In genomic region chrX:65821721-65822496, GRCh38 we compare ENCODE assay signal across 8 cellular contexts.
A peak's percentile ranks its signal among the peaks of the same experiment; 100 is the strongest.
DNase-seq lines count a peak whose midpoint lies in the region; ATAC-seq and TF ChIP-seq lines count a peak whose summit lies in the region.

No MANE protein-coding gene starts in this region.

- H3K9me3 Mint-ChIP-seq in activated CD4-positive, alpha-beta memory T cell treated with anti-CD3 and anti-CD28 coated beads, Interleukin-2, amount 10 ng/mL, durations not matched to agents 7 days and 5 days, result peaks cover 8% of the 10 kb centered on the region

- intact Hi-C loops in esophagus squamous epithelium (cut with DNase I), result no loop called here

- H3K4me3 ChIP-seq in GM06990 (replicated peaks; ENCODE audit: low read depth, low read length) (no peak overlapping the region; the same call in 1 of the 2 replicates), esophagus squamous epithelium (peak overlapping the region; percentile 32 to 61 (median 41))

- CTCF ChIA-PET in activated CD4-positive, alpha-beta memory T cell treated with anti-CD3 and anti-CD28 coated beads, Interleukin-2, amount 10 ng/mL, durations not matched to agents 7 days and 5 days (lab: Charles Lee), result no interaction called here

- H3K27me3 Mint-ChIP-seq in activated CD4-positive, alpha-beta memory T cell treated with anti-CD3 and anti-CD28 coated beads, Interleukin-2, amount 10 ng/mL, durations not matched to agents 7 days and 5 days, result no peaks in the 10 kb centered on the region

- H3K4me1 Mint-ChIP-seq in activated CD4-positive, alpha-beta memory T cell treated with anti-CD3 and anti-CD28 coated beads, Interleukin-2, amount 10 ng/mL, durations not matched to agents 7 days and 5 days, result peaks cover 12% of the 10 kb centered on the region

- H3K4me3 Mint-ChIP-seq in activated CD4-positive, alpha-beta memory T cell treated with anti-CD3 and anti-CD28 coated beads, Interleukin-2, amount 10 ng/mL, durations not matched to agents 7 days and 5 days, result peak overlapping the region; percentile 59

- 0 to 31% methylated on average over 1 to 16 of the region's 48 CpGs for WGBS in esophagus squamous epithelium, 2 donors

- H3K36me3 Mint-ChIP-seq in activated CD4-positive, alpha-beta memory T cell treated with anti-CD3 and anti-CD28 coated beads, Interleukin-2, amount 10 ng/mL, durations not matched to agents 7 days and 5 days (ENCODE audit: low read depth), result peaks cover 6% of the 10 kb centered on the region

- DNase-seq in GM06990 (ENCODE audit: extremely low read depth, insufficient read length) (peak; percentile 45), esophagus squamous epithelium (lab: John Stamatoyannopoulos, UW) (no peak), glomerular visceral epithelial cell (ENCODE audit: extremely low spot score) (no peak), mucosa of gallbladder (ENCODE audit: low spot score) (no peak), NCI-H1048 (lab: John Stamatoyannopoulos, UW) (no peak)
- DNase-seq in activated CD4-positive, alpha-beta memory T cell treated with anti-CD3 and anti-CD28 coated beads, Interleukin-2, amount 10 ng/mL, durations not matched to agents 7 days and 5 days, result peak; percentile 36
- peak; percentile 33 to 40 for DNase-seq in stimulated activated CD4-positive, alpha-beta T cell treated with anti-CD3 and anti-CD28 coated beads, Interleukin-4, amount 100 ng/mL, for 4 hours

- TF ChIP-seq CTCF in GM06990 (IDR thresholded peaks at IDR 0.05; ENCODE audit: insufficient read depth, low read length, poor library complexity, severe bottlenecking), result no peak
- no peak for TF ChIP-seq CTCF in esophagus squamous epithelium (IDR thresholded peaks at IDR 0.05)

- H3K27me3 ChIP-seq in GM06990 (replicated peaks; ENCODE audit: control insufficient read depth, insufficient read depth, low read length) (no peaks in the 10 kb centered on the region), esophagus squamous epithelium (no peaks in the 10 kb centered on the region)

- peak overlapping the region in 2 of 4 donors; percentile 45 to 50 for H3K27ac ChIP-seq in esophagus squamous epithelium

- TF ChIP-seq POLR2A in esophagus squamous epithelium (IDR thresholded peaks at IDR 0.05), result no peak

- H3K9me3 ChIP-seq in esophagus squamous epithelium, result peaks cover 0 to 3% (median 0%) of the 10 kb centered on the region in 3 donors

- peaks cover 0 to 9% (median 0%) of the 10 kb centered on the region in 3 donors for H3K4me1 ChIP-seq in esophagus squamous epithelium

- H3K36me3 ChIP-seq in GM06990 (ENCODE audit: control insufficient read depth, insufficient read depth, low read length), result no peaks in the 10 kb centered on the region
- no peaks in the 10 kb centered on the region for H3K36me3 ChIP-seq in esophagus squamous epithelium

- ATAC-seq in HG03108 (IDR thresholded peaks at IDR 0.05; ENCODE audit: unreplicated experiment), result peak; percentile 57

- POLR2A ChIA-PET in activated CD4-positive, alpha-beta memory T cell treated with anti-CD3 and anti-CD28 coated beads, Interleukin-2, amount 10 ng/mL, durations not matched to agents 7 days and 5 days (lab: Charles Lee), result interaction anchor here (1.2 kb wide), 1 partner anchor 40 kb away, joined by 3 read pairs; no protein-coding TSS in a partner anchor

- H3K27ac Mint-ChIP-seq in activated CD4-positive, alpha-beta memory T cell treated with anti-CD3 and anti-CD28 coated beads, Interleukin-2, amount 10 ng/mL, durations not matched to agents 7 days and 5 days, result no peak overlapping the region

Comparison
In these comparisons a context has a peak if more than half of its experiments do, and no peak if none do; other contexts are left out.
1. DNase-seq: peak in GM06990 (single experiment), activated CD4-positive, alpha-beta memory T cell treated with anti-CD3 and anti-CD28 coated beads, Interleukin-2, amount 10 ng/mL, durations not matched to agents 7 days and 5 days (single experiment) and stimulated activated CD4-positive, alpha-beta T cell treated with anti-CD3 and anti-CD28 coated beads, Interleukin-4, amount 100 ng/mL, for 4 hours (2 of 2); none in esophagus squamous epithelium (single experiment), glomerular visceral epithelial cell (single experiment), mucosa of gallbladder (single experiment) and NCI-H1048 (single experiment).